Comparison of ENCODE assay signal across 7 cellular contexts in genomic region chr1:165632152-165632469, GRCh38. TPM values are rescaled to one million over a fixed set of nuclear protein-coding genes. Genes with fewer than 3 reads are reported as not detected.
DNase-seq lines count a peak whose midpoint lies in the region; FAIRE-seq and TF ChIP-seq lines count a peak whose summit lies in the region.

No MANE protein-coding gene starts in this region.

- in situ Hi-C loops in astrocyte of the cerebellum (cut with HindIII; ENCODE audit: low sequenced_read_pairs) = no loop called here

- H4K20me1 ChIP-seq in keratinocyte (ENCODE audit: control insufficient read depth, extremely low read depth, insufficient read depth, low read length) = no peaks in the 10 kb centered on the region

- DNase-seq in HL-60 (ENCODE audit: low read depth in 1 of 2, low spot score in 1 of 2) (no peak), astrocyte of the cerebellum (ENCODE audit: low read depth) (no peak), keratinocyte (ENCODE audit: low read depth, low spot score) (no peak), NCI-H510A (lab: John Stamatoyannopoulos, UW) (no peak), NCI-H524 (lab: John Stamatoyannopoulos, UW) (no peak), HuH-7 (ENCODE audit: low spot score) (no peak)

- H3K9ac ChIP-seq in keratinocyte (ENCODE audit: control insufficient read depth, extremely low read depth, insufficient read depth, low read length) = peak overlapping the region; percentile 89

- dilution Hi-C loops in keratinocyte (cut with MboI; ENCODE audit: extremely low pct_ligation_motif_present, low sequenced_read_pairs) = no loop called here

- FAIRE-seq in keratinocyte (lab: Jason Lieb, UNC) = no peak

- H3K79me2 ChIP-seq in keratinocyte (ENCODE audit: control insufficient read depth, insufficient read depth, low read length) = peaks cover 27% of the 10 kb centered on the region

- H3K4me3 ChIP-seq in HL-60 (replicated peaks; ENCODE audit: insufficient read depth, low read length) (peak overlapping the region; percentile 96), astrocyte of the cerebellum (ENCODE audit: low read depth, low read length) (peak overlapping the region; percentile 98), keratinocyte (ENCODE audit: control insufficient read depth in 2 of 3, extremely low read depth in 1 of 3, insufficient read depth in 2 of 3, low read depth in 1 of 3, low read length in 3 of 3) (peak overlapping the region; percentile 72 to 99 (median 95))

- H3K27me3 ChIP-seq in HL-60 (ENCODE audit: insufficient read depth, poor library complexity, severe bottlenecking) (no peaks in the 10 kb centered on the region), keratinocyte (ENCODE audit: control insufficient read depth, extremely low read depth, insufficient read depth, low read length) (no peaks in the 10 kb centered on the region)

- H3K4me2 ChIP-seq in keratinocyte (ENCODE audit: control insufficient read depth, extremely low read depth, insufficient read depth, low read depth, low read length) = peak overlapping the region; percentile 97

- peak overlapping the region; percentile 93 for H2AFZ ChIP-seq in keratinocyte (ENCODE audit: control insufficient read depth, low read length)

- H3K36me3 ChIP-seq in keratinocyte (ENCODE audit: control insufficient read depth in 2 of 2, extremely low read depth in 1 of 2, insufficient read depth in 2 of 2, low read length in 2 of 2) = peaks cover 0 to 5% of the 10 kb centered on the region in 2 experiments

- H3K27ac ChIP-seq in HL-60 (replicated peaks) (peak overlapping the region; percentile 90), keratinocyte (ENCODE audit: control insufficient read depth, insufficient read depth, low read length) (peak overlapping the region; percentile 93), temporal lobe (ENCODE audit: low read depth, low read length) (peak overlapping the region; percentile 81)

- TF ChIP-seq CTCF in HL-60 (IDR thresholded peaks at IDR 0.05; ENCODE audit: insufficient read depth, low read length) = no peak
- no peak for TF ChIP-seq CTCF in astrocyte of the cerebellum (IDR thresholded peaks at IDR 0.05; ENCODE audit: low read depth, low read length, missing control alignments)
- TF ChIP-seq CTCF in keratinocyte (optimal IDR thresholded peaks at IDR 0.05 in 1 of 3, IDR thresholded peaks at IDR 0.05 in 1 of 3, conservative IDR thresholded peaks at IDR 0.05 in 1 of 3; ENCODE audit: extremely low read depth in 1 of 3, insufficient read depth in 2 of 3, low read length in 3 of 3) = no peak

- H3K9me3 ChIP-seq in keratinocyte (ENCODE audit: control insufficient read depth, low read depth, low read length) = no peaks in the 10 kb centered on the region

- H3K4me1 ChIP-seq in keratinocyte (ENCODE audit: control insufficient read depth, extremely low read depth, insufficient read depth, low read length) = peaks cover 20% of the 10 kb centered on the region

- H3K9me1 ChIP-seq in keratinocyte (ENCODE audit: control insufficient read depth, extremely low read depth, insufficient read depth, low read length) = no peaks in the 10 kb centered on the region

RNA-seq across cellular contexts. Expression of gene MGST3, which starts 1.1 kb away (rescaled TPM):
- polyA plus RNA-seq in keratinocyte = 230 to 410 TPM (median 319 TPM) in 3 replicates
- 22.6 TPM for polyA plus RNA-seq in keratinocyte (2011; ENCODE audit: low read depth)
- polyA plus RNA-seq in keratinocyte (2011; cell fraction: cytosol; rRNA removed) = 289 and 362 TPM in 2 replicates
- polyA plus RNA-seq in keratinocyte (2011; cell fraction: nucleus; rRNA removed) = 320 and 355 TPM in 2 replicates
- polyA plus RNA-seq in keratinocyte (2012; ENCODE audit: low replicate concordance) = 124 and 265 TPM in 2 replicates
- 93.9 to 131 TPM (median 96.0 TPM) in 3 replicates for polyA minus RNA-seq in keratinocyte
- polyA minus RNA-seq in keratinocyte (2011; cell fraction: cytosol; rRNA and poly(A)+ RNA removed) = 128 TPM
- 84.1 and 114 TPM in 2 replicates for polyA minus RNA-seq in keratinocyte (2011; cell fraction: nucleus; rRNA and poly(A)+ RNA removed)
- total RNA-seq in temporal lobe = 101 TPM
